Comparison of ENCODE assay signal across 8 cellular contexts in genomic region chr6:28280595-28281287, GRCh38. TPM values are rescaled to one million over a fixed set of nuclear protein-coding genes. Genes with fewer than 3 reads are reported as not detected.
A peak's percentile ranks its signal among the peaks of the same experiment; 100 is the strongest.
DNase-seq lines count a peak whose midpoint lies in the region; ATAC-seq and TF ChIP-seq lines count a peak whose summit lies in the region.

No MANE protein-coding gene starts in this region.

- H2AFZ ChIP-seq in OCI-LY3 (ENCODE audit: low read depth, low read length) (peak overlapping the region; percentile 42), neuron (ENCODE audit: low read depth, low read length) (peak overlapping the region; percentile 82)

- peaks cover 21% of the 10 kb centered on the region for H3K36me3 Mint-ChIP-seq in CD8-positive, alpha-beta T cell
- peaks cover 6% of the 10 kb centered on the region for H3K36me3 Mint-ChIP-seq in effector memory CD8-positive, alpha-beta T cell (ENCODE audit: insufficient read depth)

- CTCF ChIA-PET in CD8-positive, alpha-beta T cell (lab: Charles Lee), result interaction anchor here (1.0 kb wide), 1 partner anchor 12 kb away, joined by 4 read pairs; no protein-coding TSS in a partner anchor

- DNase-seq in CD8-positive, alpha-beta T cell, result no peak
- no peak for DNase-seq in effector memory CD8-positive, alpha-beta T cell
- DNase-seq in NCI-H2081 treated with DMSO at 0.1 percent for 48 hours (lab: John Stamatoyannopoulos, UW), result no peak
- DNase-seq in NCI-H1092 (lab: John Stamatoyannopoulos, UW), result no peak
- DNase-seq in activated naive CD4-positive, alpha-beta T cell treated with Interleukin-2 at 50 U/mL for 16 hours, result no peak
- DNase-seq in SHP77 treated with DMSO at 0.1 percent for 48 hours (lab: John Stamatoyannopoulos, UW), result no peak

- TF ChIP-seq CTCF in CD8-positive, alpha-beta T cell (IDR thresholded peaks at IDR 0.05), result no peak
- TF ChIP-seq CTCF in OCI-LY3 (IDR thresholded peaks at IDR 0.05; ENCODE audit: low read depth, low read length), result no peak

- H3K4me2 ChIP-seq in OCI-LY3 (ENCODE audit: low read length), result peak overlapping the region; percentile 74

- H3K27me3 ChIP-seq in CD8-positive, alpha-beta T cell (ENCODE audit: insufficient read depth, low read length), result no peaks in the 10 kb centered on the region
- H3K27me3 ChIP-seq in OCI-LY3 (ENCODE audit: low read depth, low read length), result no peaks in the 10 kb centered on the region
- no peaks in the 10 kb centered on the region for H3K27me3 ChIP-seq in neuron (ENCODE audit: insufficient read depth, low read length)

- peaks cover 9% of the 10 kb centered on the region for H3K4me1 ChIP-seq in CD8-positive, alpha-beta T cell (ENCODE audit: insufficient read depth, low read length)
- H3K4me1 ChIP-seq in OCI-LY3 (ENCODE audit: low read length) (peaks cover 11% of the 10 kb centered on the region; the same call in 1 of the 2 replicates), neuron (ENCODE audit: insufficient read depth, low read length) (peaks cover 6% of the 10 kb centered on the region)

- H3K4me1 Mint-ChIP-seq in CD8-positive, alpha-beta T cell (ENCODE audit: low read depth), result peaks cover 12% of the 10 kb centered on the region
- peaks cover 4 to 8% of the 10 kb centered on the region in 2 donors for H3K4me1 Mint-ChIP-seq in effector memory CD8-positive, alpha-beta T cell (ENCODE audit: low read depth in 2 of 2)

- no peak overlapping the region for H3K27ac ChIP-seq in CD8-positive, alpha-beta T cell (ENCODE audit: low read depth, low read length)
- H3K27ac ChIP-seq in OCI-LY3 (ENCODE audit: low read length), result no peak overlapping the region

- peaks cover 14% of the 10 kb centered on the region for H3K27me3 Mint-ChIP-seq in CD8-positive, alpha-beta T cell (ENCODE audit: low read depth)
- H3K27me3 Mint-ChIP-seq in effector memory CD8-positive, alpha-beta T cell, result peaks cover 6 to 24% of the 10 kb centered on the region in 2 donors

- H3K36me3 ChIP-seq in CD8-positive, alpha-beta T cell (ENCODE audit: insufficient read depth, low read length), result peaks cover 7% of the 10 kb centered on the region
- peaks cover 11% of the 10 kb centered on the region for H3K36me3 ChIP-seq in OCI-LY3 (replicated peaks; ENCODE audit: low read depth, low read length)
- peaks cover 39% of the 10 kb centered on the region for H3K36me3 ChIP-seq in neuron (ENCODE audit: insufficient read depth, low read length)

- H3K9ac ChIP-seq in OCI-LY3 (ENCODE audit: low read length), result peak overlapping the region; percentile 73

- H3K79me2 ChIP-seq in OCI-LY3 (ENCODE audit: low read length), result peaks cover 5% of the 10 kb centered on the region; the same call in 1 of the 2 replicates

- intact Hi-C loops in CD8-positive, alpha-beta T cell (cut with DNase I, micrococcal nuclease), result loop anchor here in 1 of 2 experiments (2.0 kb wide), 1 partner anchor 14 kb away; the partner anchor contains the start of gene ZSCAN26

- no peak overlapping the region for H3K27ac Mint-ChIP-seq in CD8-positive, alpha-beta T cell
- no peak overlapping the region for H3K27ac Mint-ChIP-seq in effector memory CD8-positive, alpha-beta T cell

- no peaks in the 10 kb centered on the region for H3K9me3 ChIP-seq in CD8-positive, alpha-beta T cell (ENCODE audit: low read length)
- H3K9me3 ChIP-seq in OCI-LY3 (ENCODE audit: insufficient read depth, low read length) (no peaks in the 10 kb centered on the region), neuron (ENCODE audit: low read length) (no peaks in the 10 kb centered on the region)

- H3K9me3 Mint-ChIP-seq in CD8-positive, alpha-beta T cell, result no peaks in the 10 kb centered on the region
- H3K9me3 Mint-ChIP-seq in effector memory CD8-positive, alpha-beta T cell, result peaks cover 0 to 6% of the 10 kb centered on the region in 2 donors

- peak overlapping the region; percentile 83 for H3K4me3 Mint-ChIP-seq in CD8-positive, alpha-beta T cell
- H3K4me3 Mint-ChIP-seq in effector memory CD8-positive, alpha-beta T cell, result peak overlapping the region; percentile 67 to 78

- POLR2A ChIA-PET in CD8-positive, alpha-beta T cell (lab: Charles Lee), result interaction anchor here (0.6 to 2.3 kb wide), 2 partner anchors 14 to 40 kb away, joined by 3 to 11 read pairs; partner anchors contain the start of gene ZSCAN26

- no peak overlapping the region for H3K4me3 ChIP-seq in CD8-positive, alpha-beta T cell (ENCODE audit: low read depth, low read length)
- H3K4me3 ChIP-seq in OCI-LY3 (ENCODE audit: low read length) (peak overlapping the region; percentile 89), neuron (ENCODE audit: low read length) (peak overlapping the region; percentile 79)

- no peaks in the 10 kb centered on the region for H4K20me1 ChIP-seq in OCI-LY3 (ENCODE audit: insufficient read depth, low read length)

- ATAC-seq in CD8-positive, alpha-beta T cell, result no peak
- no peak for ATAC-seq in effector memory CD8-positive, alpha-beta T cell (replicated peaks)

RNA-seq across cellular contexts. Expression of gene PGBD1, which starts 0.6 kb away (rescaled TPM):
- total RNA-seq in CD8-positive, alpha-beta T cell, result under 1 TPM; 0.75 to 0.95 TPM

RNA-seq across cellular contexts. Expression of gene ZSCAN26, which starts 13.8 kb away (rescaled TPM):
- total RNA-seq in CD8-positive, alpha-beta T cell, result 10 to 100 TPM; 11.1 to 14.7 TPM

RNA-seq across cellular contexts. Expression of gene NKAPL, which starts 21.6 kb away (rescaled TPM):
- not detected for total RNA-seq in CD8-positive, alpha-beta T cell

RNA-seq across cellular contexts. Expression of gene ZKSCAN4, which starts 28.7 kb away (rescaled TPM):
- 1 to 10 TPM; 1.4 TPM for total RNA-seq in CD8-positive, alpha-beta T cell

RNA-seq across cellular contexts. Expression of gene ZSCAN31, which starts 55.2 kb away (rescaled TPM):
- total RNA-seq in CD8-positive, alpha-beta T cell, result 1 to 10 TPM; 1.4 to 1.9 TPM
